ENCODE assay signal across 1 cellular context in the genomic region with DNA sequence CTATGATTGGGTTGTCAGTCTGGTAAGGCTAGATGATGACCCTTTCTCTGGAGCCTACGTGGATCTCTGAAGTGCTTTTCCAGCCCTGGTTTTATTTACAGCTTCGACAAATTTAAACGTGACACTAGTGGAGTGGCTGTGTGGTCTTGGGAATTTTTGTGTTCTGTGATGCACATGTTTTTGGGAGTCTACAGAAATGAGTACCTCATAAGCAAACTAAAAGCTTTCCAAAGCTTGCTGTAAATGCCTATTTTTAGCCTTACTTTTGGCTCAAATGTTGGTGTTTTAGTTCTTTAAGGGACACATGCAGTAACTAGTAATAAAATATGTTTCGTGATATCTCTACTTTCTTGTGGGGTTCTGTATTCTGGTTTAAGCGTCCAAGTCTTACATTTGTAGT.
TF ChIP-seq lines count a peak whose summit lies in the region.

No MANE protein-coding gene starts in this region.

TF ChIP-seq in endothelial cell of umbilical vein, 7 proteins besides CTCF, POLR2A, EP300 and RAD21 (continued from another document):
- TF ChIP-seq POLR2AphosphoS5 (IDR thresholded peaks at IDR 0.05; ENCODE audit: insufficient read depth, low read depth, low read length) (no peak), GATA2 (IDR thresholded peaks at IDR 0.05; ENCODE audit: insufficient read depth, insufficient read length, low read depth, low read length) (no peak)
